ENCODE assay signal across 16 cellular contexts in the genomic region with DNA sequence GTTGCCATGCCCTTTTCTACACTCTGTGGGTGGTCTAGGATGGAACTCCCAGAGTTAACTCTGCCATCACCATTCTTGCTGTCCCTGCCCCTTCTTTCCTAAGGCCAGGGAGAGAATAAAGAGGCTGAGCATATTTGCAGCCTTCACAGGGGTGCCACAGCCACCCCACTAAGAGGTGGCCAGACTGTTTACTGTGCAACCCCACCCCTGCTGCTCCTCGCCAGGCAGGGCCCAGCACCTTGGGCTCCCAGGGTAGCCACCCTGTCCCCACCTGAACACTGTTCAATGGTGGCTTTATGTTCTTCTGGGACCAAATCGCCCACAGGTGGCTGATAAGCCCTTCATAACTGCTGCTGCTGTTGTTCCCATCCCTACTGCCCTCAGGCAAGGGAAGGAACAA.
"Had no signal": no experiment of that assay in that cellular context is flagged by ENCODE, and none has a peak within 500 bp of the region (broad histone marks: within the 10 kb centered on the region; RNA-seq: fewer than 3 reads in every experiment).

No MANE protein-coding gene starts in this region.

- H3K27me3 ChIP-seq: dorsolateral prefrontal cortex, suprapubic skin, transverse colon had no signal

- H3K4me3 ChIP-seq: dorsolateral prefrontal cortex, lower lobe of right lung, mucosa of descending colon, smooth muscle cell, suprapubic skin, transverse colon had no signal

- H3K27ac ChIP-seq: dorsolateral prefrontal cortex, lower lobe of right lung, parathyroid adenoma, suprapubic skin, transverse colon had no signal

- H3K4me2 ChIP-seq: smooth muscle cell had no signal

- H3K9ac ChIP-seq: parathyroid adenoma had no signal

- ATAC-seq: left ventricle myocardium superior, mucosa of descending colon, sciatic nerve had no signal

- H2AFZ ChIP-seq: parathyroid adenoma had no signal

- H3K9me3 ChIP-seq: lower lobe of right lung, mucosa of descending colon, suprapubic skin, transverse colon had no signal

- H3K4me1 ChIP-seq: lower lobe of right lung, parathyroid adenoma, suprapubic skin, transverse colon had no signal

- DNase-seq: dorsolateral prefrontal cortex; effector CD4-positive, alpha-beta T cell; head of caudate nucleus; left ventricle myocardium superior; lower lobe of right lung; mucosa of descending colon; naive B cell; stimulated activated CD4-positive, alpha-beta T cell treated with anti-CD3 and anti-CD28 coated beads, Interleukin-12 subunit alpha, Interleukin-12 subunit beta, amount 100 ng/mL, for 4 hours; stimulated activated CD4-positive, alpha-beta T cell treated with anti-CD3 and anti-CD28 coated beads, Interleukin-1b, Interleukin-23, amount 100 ng/mL, for 48 hours; stimulated activated CD4-positive, alpha-beta T cell treated with anti-CD3 and anti-CD28 coated beads, Interleukin-4, amount 100 ng/mL, for 1 hour; stimulated activated CD8-positive, alpha-beta memory T cell treated with anti-CD3 and anti-CD28 coated beads, Interleukin-4, amount 100 ng/mL, for 48 hours; transverse colon had no signal

- H3K36me3 ChIP-seq: lower lobe of right lung, suprapubic skin, transverse colon had no signal
